In genomic region chr7:43117842-43118241, GRCh38 we compare ENCODE assay signal across 24 cellular contexts. TPM values are rescaled to one million over a fixed set of nuclear protein-coding genes. Genes with fewer than 3 reads are reported as not detected.
"Had no signal": no experiment of that assay in that cellular context is flagged by ENCODE, and none has a peak within 500 bp of the region (broad histone marks: within the 10 kb centered on the region; RNA-seq: fewer than 3 reads in every experiment).

No MANE protein-coding gene starts in this region.

- H3K4me3 Mint-ChIP-seq: effector memory CD8-positive, alpha-beta T cell; naive thymus-derived CD8-positive, alpha-beta T cell; stimulated activated memory B cell treated with anti-CD40 and anti-IgM and Interleukin-4, amounts not matched to agents 10 μg/mL and 1 μg/mL and 100 μg/mL, for 72 hours; stimulated activated naive CD8-positive, alpha-beta T cell treated with anti-CD3 and anti-CD28 coated beads, Interleukin-15, Interleukin-2, amounts not matched to agents 100 ng/mL and 50 ng/mL, for 24 hours had no signal

- H3K36me3 ChIP-seq: esophagus muscularis mucosa, gastrocnemius medialis, heart right ventricle, neutrophil, right lobe of liver, spleen, tibial artery, upper lobe of left lung, uterus had no signal

- FAIRE-seq: islet of Langerhans had no signal

- H3K27ac ChIP-seq: epithelial cell of prostate, esophagus muscularis mucosa, gastrocnemius medialis, heart right ventricle, neutrophil, psoas muscle, right lobe of liver, spleen, tibial artery, upper lobe of left lung, uterus had no signal

- ATAC-seq: effector memory CD8-positive, alpha-beta T cell; gastrocnemius medialis; heart right ventricle; naive thymus-derived CD8-positive, alpha-beta T cell; psoas muscle; right lobe of liver; stimulated activated memory B cell treated with anti-CD40 and anti-IgM and Interleukin-4, amounts not matched to agents 10 μg/mL and 1 μg/mL and 100 μg/mL, for 72 hours had no signal

- H3K27ac Mint-ChIP-seq: effector memory CD8-positive, alpha-beta T cell; naive thymus-derived CD8-positive, alpha-beta T cell; stimulated activated memory B cell treated with anti-CD40 and anti-IgM and Interleukin-4, amounts not matched to agents 10 μg/mL and 1 μg/mL and 100 μg/mL, for 72 hours; stimulated activated naive CD8-positive, alpha-beta T cell treated with anti-CD3 and anti-CD28 coated beads, Interleukin-15, Interleukin-2, amounts not matched to agents 100 ng/mL and 50 ng/mL, for 24 hours had no signal

- DNase-seq: effector memory CD8-positive, alpha-beta T cell; gastrocnemius medialis; heart right ventricle; hypothalamus; kidney glomerular epithelial cell; naive thymus-derived CD8-positive, alpha-beta T cell; psoas muscle; retina; right lobe of liver; spleen; stimulated activated CD4-positive, alpha-beta T cell treated with anti-CD3 and anti-CD28 coated beads, Interleukin-15, amount 100 ng/mL, for 24 hours; stimulated activated CD4-positive, alpha-beta T cell treated with anti-CD3 and anti-CD28 coated beads, Interleukin-1b, Interleukin-23, amount 100 ng/mL, for 48 hours; stimulated activated CD4-positive, alpha-beta T cell treated with anti-CD3 and anti-CD28 coated beads, Interleukin-4, amount 100 ng/mL, for 24 hours; tibial artery; upper lobe of left lung; uterus had no signal

- H3K36me3 Mint-ChIP-seq: naive thymus-derived CD8-positive, alpha-beta T cell; stimulated activated memory B cell treated with anti-CD40 and anti-IgM and Interleukin-4, amounts not matched to agents 10 μg/mL and 1 μg/mL and 100 μg/mL, for 72 hours had no signal

- H3K9me3 ChIP-seq: esophagus muscularis mucosa, gastrocnemius medialis, heart right ventricle, neutrophil, psoas muscle, right lobe of liver, spleen, tibial artery, upper lobe of left lung, uterus had no signal

- H3K4me3 ChIP-seq: esophagus muscularis mucosa, gastrocnemius medialis, heart right ventricle, psoas muscle, right lobe of liver, spleen, tibial artery, upper lobe of left lung, uterus had no signal

- H3K9me3 Mint-ChIP-seq: effector memory CD8-positive, alpha-beta T cell; naive thymus-derived CD8-positive, alpha-beta T cell; stimulated activated memory B cell treated with anti-CD40 and anti-IgM and Interleukin-4, amounts not matched to agents 10 μg/mL and 1 μg/mL and 100 μg/mL, for 72 hours; stimulated activated naive CD8-positive, alpha-beta T cell treated with anti-CD3 and anti-CD28 coated beads, Interleukin-15, Interleukin-2, amounts not matched to agents 100 ng/mL and 50 ng/mL, for 24 hours had no signal

RNA-seq across cellular contexts. Expression of gene HECW1, which starts 5.4 kb away (rescaled TPM):
- total RNA-seq: lung microvascular endothelial cell; naive thymus-derived CD8-positive, alpha-beta T cell had no signal
- polyA plus RNA-seq: liver; naive thymus-derived CD8-positive, alpha-beta T cell had no signal
